Comparison of ENCODE assay signal across 9 cellular contexts in the genomic region with DNA sequence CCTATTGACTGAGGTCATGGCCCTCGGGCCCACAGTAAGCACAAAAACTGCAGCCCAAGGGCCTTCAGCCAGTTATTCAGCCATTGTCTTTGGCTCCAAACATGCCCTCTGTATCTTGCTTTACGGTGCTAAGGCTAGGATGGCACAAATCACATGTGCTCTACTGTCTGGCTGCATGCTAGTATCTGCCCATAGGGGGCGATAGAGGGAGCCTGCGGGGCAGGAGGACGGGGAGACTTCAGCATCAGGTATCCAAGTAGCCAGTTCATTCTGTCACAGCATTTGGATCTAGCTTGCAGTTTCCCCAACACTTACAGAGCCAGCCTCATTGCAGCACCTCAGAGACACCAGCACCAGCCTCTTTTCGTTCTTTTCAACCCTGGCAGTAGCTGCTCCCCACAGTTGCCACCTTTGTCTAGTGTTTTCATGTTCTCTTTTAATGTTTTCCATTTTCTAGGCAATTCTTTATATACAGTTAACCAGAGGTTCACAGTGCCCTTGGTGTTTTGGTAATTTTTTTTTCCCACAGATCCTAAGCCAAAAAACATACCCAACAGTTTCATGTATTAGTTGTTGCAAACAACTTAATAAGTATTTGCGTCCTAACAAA.
DNase-seq lines count a peak whose midpoint lies in the region; ATAC-seq and TF ChIP-seq lines count a peak whose summit lies in the region.
"Had no signal": no experiment of that assay in that cellular context is flagged by ENCODE, and none has a peak within 500 bp of the region (broad histone marks: within the 10 kb centered on the region; RNA-seq: fewer than 3 reads in every experiment).

No MANE protein-coding gene starts in this region.

- CTCF ChIA-PET in HEK293T (lab: Yijun Ruan, JAX) = no interaction called here

- TF ChIP-seq CTCF in VCaP (conservative IDR thresholded peaks at IDR 0.05) = peak; percentile 65

- ATAC-seq in GM21737 (IDR thresholded peaks at IDR 0.05; ENCODE audit: unreplicated experiment) (no peak), GM21619 (IDR thresholded peaks at IDR 0.05; ENCODE audit: unreplicated experiment) (no peak), GM19324 (IDR thresholded peaks at IDR 0.05; ENCODE audit: low FRiP score, unreplicated experiment) (no peak)

- POLR2A ChIA-PET in HEK293T (lab: Yijun Ruan, JAX) = no interaction called here

- peak; percentile 2 for DNase-seq in NCI-H1092 treated with DMSO at 0.1 percent for 48 hours (lab: John Stamatoyannopoulos, UW)
- no peak for DNase-seq in NCI-H1092 (lab: John Stamatoyannopoulos, UW)
- DNase-seq in HEK293T (ENCODE audit: extremely low spot score) = peak; percentile 59
- peak; percentile 35 for DNase-seq in medulla oblongata (ENCODE audit: extremely low spot score)

- H3K27ac ChIP-seq in VCaP = no peak overlapping the region
- H3K27ac ChIP-seq: SJSA1 had no signal

TF ChIP-seq in HEK293T, 16 proteins besides CTCF, POLR2A, EP300 and RAD21:
- TF ChIP-seq PKNOX1 (IDR thresholded peaks at IDR 0.05) (no peak), NFRKB (IDR thresholded peaks at IDR 0.05) (no peak), FOXK2 (IDR thresholded peaks at IDR 0.05) (no peak), FOXM1 (IDR thresholded peaks at IDR 0.05; ENCODE audit: borderline replicate concordance) (no peak), ARNT (IDR thresholded peaks at IDR 0.05) (no peak), CTBP1 (IDR thresholded peaks at IDR 0.05; ENCODE audit: borderline replicate concordance) (no peak)
